ENCODE assay signal across 24 cellular contexts in genomic region chr6:136334465-136334846, GRCh38.
"Had no signal": no experiment of that assay in that cellular context is flagged by ENCODE, and none has a peak within 500 bp of the region (broad histone marks: within the 10 kb centered on the region; RNA-seq: fewer than 3 reads in every experiment).

No MANE protein-coding gene starts in this region.

- DNase-seq: activated CD4-positive, alpha-beta T cell treated with anti-CD3 and anti-CD28 coated beads, Interleukin-2, amount 50 U/mL, for 1 hour; activated CD4-positive, CD25-positive, alpha-beta regulatory T cell treated with anti-CD3 and anti-CD28 coated beads, Interleukin-2, amount 50 U/mL, for 72 hours; activated CD8-positive, alpha-beta T cell treated with anti-CD3 and anti-CD28 coated beads, Interleukin-2, amount 10 ng/mL, durations not matched to agents 7 days and 5 days; activated gamma-delta T cell; activated naive CD4-positive, alpha-beta T cell treated with anti-CD3 and anti-CD28 coated beads, Interleukin-2, amount 50 U/mL, for 16 hours; islet precursor cell; naive thymus-derived CD4-positive, alpha-beta T cell; retina; spleen; stimulated activated CD4-positive, alpha-beta T cell treated with anti-CD3 and anti-CD28 coated beads, Interleukin-4, amount 100 ng/mL, for 1 hour; stimulated activated naive CD4-positive, alpha-beta T cell; SW 1271 had no signal

- H3K27ac ChIP-seq: body of pancreas, cardiac muscle cell, colonic mucosa, heart right ventricle, spleen, upper lobe of left lung, VCaP had no signal

- H3K27ac Mint-ChIP-seq: activated CD8-positive, alpha-beta T cell treated with anti-CD3 and anti-CD28 coated beads, Interleukin-2, amount 10 ng/mL, durations not matched to agents 7 days and 5 days; activated naive CD8-positive, alpha-beta T cell treated with anti-CD3 and anti-CD28 coated beads, Interleukin-2, amount 50 U/mL, for 24 hours; activated T-helper 1 cell treated with anti-CD3 and anti-CD28 coated beads, Interleukin-12 subunit alpha, Interleukin-12 subunit beta, Interleukin-2, Interleukin-4 antibody, amounts not matched to agents 30 ng/mL and 10 ng/mL and 1 ng/mL, durations not matched to agents 14 hours and 24 hours and 36 hours; endodermal cell; naive thymus-derived CD4-positive, alpha-beta T cell; progenitor cell of endocrine pancreas had no signal

- H3K4me3 ChIP-seq: body of pancreas, cardiac muscle cell, colonic mucosa, heart right ventricle, lung, spleen, upper lobe of left lung had no signal

- H3K4me3 Mint-ChIP-seq: activated CD8-positive, alpha-beta T cell treated with anti-CD3 and anti-CD28 coated beads, Interleukin-2, amount 10 ng/mL, durations not matched to agents 7 days and 5 days; activated naive CD8-positive, alpha-beta T cell treated with anti-CD3 and anti-CD28 coated beads, Interleukin-2, amount 50 U/mL, for 24 hours; activated T-helper 1 cell treated with anti-CD3 and anti-CD28 coated beads, Interleukin-12 subunit alpha, Interleukin-12 subunit beta, Interleukin-2, Interleukin-4 antibody, amounts not matched to agents 30 ng/mL and 10 ng/mL and 1 ng/mL, durations not matched to agents 14 hours and 24 hours and 36 hours; endodermal cell; naive thymus-derived CD4-positive, alpha-beta T cell; neural crest cell had no signal

- H3K36me3 ChIP-seq: cardiac muscle cell, colonic mucosa, heart right ventricle, spleen, upper lobe of left lung had no signal

- H3K27me3 ChIP-seq: body of pancreas, cardiac muscle cell, colonic mucosa, upper lobe of left lung had no signal

- ATAC-seq: activated CD8-positive, alpha-beta T cell treated with anti-CD3 and anti-CD28 coated beads, Interleukin-2, amount 10 ng/mL, durations not matched to agents 7 days and 5 days; activated naive CD8-positive, alpha-beta T cell treated with anti-CD3 and anti-CD28 coated beads, Interleukin-2, amount 50 U/mL, for 24 hours; body of pancreas; naive thymus-derived CD4-positive, alpha-beta T cell had no signal

- H3K4me1 Mint-ChIP-seq: activated naive CD8-positive, alpha-beta T cell treated with anti-CD3 and anti-CD28 coated beads, Interleukin-2, amount 50 U/mL, for 24 hours; endodermal cell; naive thymus-derived CD4-positive, alpha-beta T cell; neural crest cell had no signal

- H3K9me3 Mint-ChIP-seq: activated naive CD8-positive, alpha-beta T cell treated with anti-CD3 and anti-CD28 coated beads, Interleukin-2, amount 50 U/mL, for 24 hours; activated T-helper 1 cell treated with anti-CD3 and anti-CD28 coated beads, Interleukin-12 subunit alpha, Interleukin-12 subunit beta, Interleukin-2, Interleukin-4 antibody, amounts not matched to agents 30 ng/mL and 10 ng/mL and 1 ng/mL, durations not matched to agents 14 hours and 24 hours and 36 hours; endodermal cell; naive thymus-derived CD4-positive, alpha-beta T cell; neural crest cell had no signal

- H3K4me1 ChIP-seq: body of pancreas, colonic mucosa, spleen had no signal

- H3K27me3 Mint-ChIP-seq: activated naive CD8-positive, alpha-beta T cell treated with anti-CD3 and anti-CD28 coated beads, Interleukin-2, amount 50 U/mL, for 24 hours; progenitor cell of endocrine pancreas had no signal

- H3K36me3 Mint-ChIP-seq: naive thymus-derived CD4-positive, alpha-beta T cell had no signal

- H3K9me3 ChIP-seq: body of pancreas, colonic mucosa, heart right ventricle, spleen, upper lobe of left lung had no signal
